8 cellular contexts compared by ENCODE assay signal in genomic region chr11:449889-450808, GRCh38. TPM values are rescaled to one million over a fixed set of nuclear protein-coding genes. Genes with fewer than 3 reads are reported as not detected.
DNase-seq lines count a peak whose midpoint lies in the region; ATAC-seq and TF ChIP-seq lines count a peak whose summit lies in the region.

Gene PTDSS2, plus strand, starts transcription at chr11:450279. Its CDS starts 177 bp downstream, at chr11:450456.

- peak within 1 kb of the TSS; percentile 81 for H3K4me3 ChIP-seq in AG10803 (ENCODE audit: low read length)

- ATAC-seq in GM19043 (IDR thresholded peaks at IDR 0.05; ENCODE audit: low read depth, unreplicated experiment) (peak; percentile 71), HG03378 (IDR thresholded peaks at IDR 0.05; ENCODE audit: unreplicated experiment) (peak; percentile 60)

- DNase-seq in AG10803 (ENCODE audit: low read depth) = peak; percentile 94
- peak; percentile 87 for DNase-seq in NCI-H460 (ENCODE audit: extremely low read depth, low read depth)
- DNase-seq in activated CD4-positive, CD25-positive, alpha-beta regulatory T cell treated with anti-CD3 and anti-CD28 coated beads, Interleukin-2, amount 50 U/mL, for 72 hours = peak; percentile 93
- peak; percentile 97 for DNase-seq in cerebellum (ENCODE audit: low spot score)
- peak; percentile 90 for DNase-seq in kidney glomerular epithelial cell (lab: John Stamatoyannopoulos, UW)
- peak; percentile 84 to 86 for DNase-seq in stimulated activated CD4-positive, alpha-beta T cell treated with anti-CD3 and anti-CD28 coated beads, Interleukin-1b, Interleukin-23, amount 100 ng/mL, for 1 hour (ENCODE audit: low read depth in 2 of 2)

- TF ChIP-seq CTCF in AG10803 (conservative IDR thresholded peaks at IDR 0.05; ENCODE audit: low read length) = no peak

RNA-seq across cellular contexts. Expression of gene PTDSS2, which starts in this region (rescaled TPM):
- total RNA-seq in NCI-H460 (2014; rRNA removed; shearing (Covaris generic)) = 19.6 and 23.7 TPM in 2 replicates
- 81.7 and 95.3 TPM in 2 replicates for polyA plus RNA-seq in NCI-H460 (2014; cell fraction: nucleus; rRNA removed)
- 26.9 TPM for total RNA-seq in cerebellum

Comparison
In these comparisons a context has a peak if more than half of its experiments do, and no peak if none do; other contexts are left out.
1. Peak in every context shown above with its lines: DNase-seq, ATAC-seq and H3K4me3 ChIP-seq.